10 cellular contexts compared by ENCODE assay signal in genomic region chr10:29618341-29619171, GRCh38. TPM values are rescaled to one million over a fixed set of nuclear protein-coding genes. Genes with fewer than 3 reads are reported as not detected.
A peak's percentile ranks its signal among the peaks of the same experiment; 100 is the strongest.
DNase-seq lines count a peak whose midpoint lies in the region; ATAC-seq and TF ChIP-seq lines count a peak whose summit lies in the region.
"Had no signal": no experiment of that assay in that cellular context is flagged by ENCODE, and none has a peak within 500 bp of the region (broad histone marks: within the 10 kb centered on the region; RNA-seq: fewer than 3 reads in every experiment).

No MANE protein-coding gene starts in this region.

- TF ChIP-seq CTCF in breast epithelium (IDR thresholded peaks at IDR 0.05) (no peak), stomach (IDR thresholded peaks at IDR 0.05) (no peak), BE2C (IDR thresholded peaks at IDR 0.05; ENCODE audit: low read depth, low read length) (no peak)

- TF ChIP-seq POLR2A in breast epithelium (IDR thresholded peaks at IDR 0.05) (no peak), stomach (IDR thresholded peaks at IDR 0.05) (no peak)

- H3K4me1 ChIP-seq in breast epithelium (peaks cover 0 to 11% of the 10 kb centered on the region in 2 donors), stomach (peaks cover 14 to 60% (median 33%) of the 10 kb centered on the region in 4 donors), BE2C (peaks cover 18% of the 10 kb centered on the region)

- H3K4me3 ChIP-seq in breast epithelium (peak overlapping the region in 2 of 3 donors; percentile 13 to 40), stomach (no peak overlapping the region), BE2C (ENCODE audit: low read depth, low read length) (no peak overlapping the region)

- H3K27me3 ChIP-seq in breast epithelium (no peaks in the 10 kb centered on the region), stomach (no peaks in the 10 kb centered on the region), BE2C (no peaks in the 10 kb centered on the region)

- no peak for TF ChIP-seq EP300 in stomach (IDR thresholded peaks at IDR 0.05)

- H3K27ac ChIP-seq in breast epithelium, result peak overlapping the region; percentile 80 to 87
- peak overlapping the region in 4 of 5 donors; percentile 76 to 90 (median 80) for H3K27ac ChIP-seq in stomach

- intact Hi-C loops in breast epithelium (cut with DNase I; ENCODE audit: low total_unique reads) (no loop called here), stomach (cut with DNase I; ENCODE audit: low total_unique reads) (no loop called here)

- H3K9me3 ChIP-seq in breast epithelium (no peaks in the 10 kb centered on the region), stomach (no peaks in the 10 kb centered on the region), BE2C (no peaks in the 10 kb centered on the region; the same call in 1 of the 2 replicates)

- H3K36me3 ChIP-seq in breast epithelium (no peaks in the 10 kb centered on the region), stomach (no peaks in the 10 kb centered on the region), BE2C (no peaks in the 10 kb centered on the region)

- DNase-seq in NCI-H2107 treated with DMSO at 0.1 percent for 48 hours (lab: John Stamatoyannopoulos, UW; ENCODE audit: unreplicated experiment), result peak; percentile 39
- DNase-seq in breast epithelium (ENCODE audit: low spot score in 2 of 2), result peak in 1 of 2 donors; percentile 69
- DNase-seq in kidney tubule cell (ENCODE audit: low spot score), result peak; percentile 67
- DNase-seq in stomach, result no peak
- no peak for DNase-seq in BE2C
- DNase-seq: Kasumi-1, SW 1271 had no signal

- ATAC-seq in GM21367 (IDR thresholded peaks at IDR 0.05; ENCODE audit: unreplicated experiment), result no peak
- no peak for ATAC-seq in HG03175 (IDR thresholded peaks at IDR 0.05; ENCODE audit: unreplicated experiment)
- no peak for ATAC-seq in GM21786 (IDR thresholded peaks at IDR 0.05; ENCODE audit: unreplicated experiment)

- 62 to 73% (median 71%) methylated on average over 14 of the region's 14 CpGs for WGBS in stomach, 5 donors

RNA-seq across cellular contexts. Expression of gene SVIL, which starts 16.2 kb away (rescaled TPM):
- total RNA-seq in breast epithelium, result 10 to 100 TPM; 25.8 to 69.5 (median 60.6) TPM
- 100 to 1,000 TPM in 4 of 5 donors, 10 to 100 TPM in 1; 95.9 to 400 (median 131) TPM for total RNA-seq in stomach
- 10 to 100 TPM in 1 of 3 donors, 1 to 10 TPM in 2; 6.8 to 32.4 (median 7.5) TPM for polyA plus RNA-seq in stomach
- polyA plus RNA-seq in BE2C (2012; ENCODE audit: insufficient read depth, insufficient read length, low read depth), result 16.1 TPM

Comparison
In these comparisons a context has a peak if more than half of its experiments do, and no peak if none do; other contexts are left out.
1. DNase-seq: peak in NCI-H2107 treated with DMSO at 0.1 percent for 48 hours (single experiment) and kidney tubule cell (single experiment); none in stomach (single experiment) and BE2C (single experiment).
2. H3K4me3 ChIP-seq: peak in breast epithelium (2 of 3); none in stomach (0 of 4) and BE2C (single experiment).